In genomic region chr10:77459905-77460304, GRCh38 we compare ENCODE assay signal across 1 cellular context.
TF ChIP-seq lines count a peak whose summit lies in the region.

No MANE protein-coding gene starts in this region.

TF ChIP-seq in GM12878, 131 proteins besides CTCF, POLR2A, EP300 and RAD21 (continued from another document):
- peak; percentile 91 for TF ChIP-seq ZBTB40 (IDR thresholded peaks at IDR 0.05; ENCODE audit: borderline replicate concordance)
- TF ChIP-seq CREB1 (IDR thresholded peaks at IDR 0.05; ENCODE audit: low read depth), result no peak
- TF ChIP-seq ZNF274 (IDR thresholded peaks at IDR 0.05; ENCODE audit: insufficient read depth, insufficient read length), result no peak
- no peak for TF ChIP-seq NR2C1 (IDR thresholded peaks at IDR 0.05)
- TF ChIP-seq POU2F2 (IDR thresholded peaks at IDR 0.05; ENCODE audit: borderline replicate concordance, low read depth, low read length), result no peak
TF ChIP-seq in GM12878: peak in this region for 1.
